In genomic region chr11:67417425-67417824, GRCh38 we compare ENCODE assay signal across 14 cellular contexts. TPM values are rescaled to one million over a fixed set of nuclear protein-coding genes. Genes with fewer than 3 reads are reported as not detected.
DNase-seq lines count a peak whose midpoint lies in the region; ATAC-seq and TF ChIP-seq lines count a peak whose summit lies in the region.
"Had no signal": no experiment of that assay in that cellular context is flagged by ENCODE, and none has a peak within 500 bp of the region (broad histone marks: within the 10 kb centered on the region; RNA-seq: fewer than 3 reads in every experiment).

No MANE protein-coding gene starts in this region.

- no peak for ATAC-seq in left ventricle myocardium superior
- no peak for ATAC-seq in activated CD8-positive, alpha-beta T cell treated with anti-CD3 and anti-CD28 coated beads for 36 hours
- no peak for ATAC-seq in lung (ENCODE audit: insufficient read depth, low FRiP score)
- ATAC-seq: activated naive CD4-positive, alpha-beta T cell treated with anti-CD3 and anti-CD28 coated beads, Interleukin-2, amount 50 U/mL, for 72 hours; HCT116 had no signal

- no peaks in the 10 kb centered on the region for H3K36me3 Mint-ChIP-seq in activated CD8-positive, alpha-beta T cell treated with anti-CD3 and anti-CD28 coated beads for 36 hours (ENCODE audit: low read depth)
- H3K36me3 Mint-ChIP-seq: activated naive CD4-positive, alpha-beta T cell treated with anti-CD3 and anti-CD28 coated beads, Interleukin-2, amount 50 U/mL, for 72 hours had no signal

- intact Hi-C loops in left ventricle myocardium inferior (cut with micrococcal nuclease) (no loop called here), left ventricle myocardium superior (cut with micrococcal nuclease) (no loop called here), tibial artery (cut with DNase I; ENCODE audit: low total_unique reads) (no loop called here)
- intact Hi-C loops in activated CD8-positive, alpha-beta T cell treated with anti-CD3 and anti-CD28 coated beads for 36 hours (cut with micrococcal nuclease) = no loop called here

- POLR2A ChIA-PET in activated CD8-positive, alpha-beta T cell treated with anti-CD3 and anti-CD28 coated beads for 36 hours (lab: Charles Lee) = interaction anchor here (0.7 to 10.0 kb wide), 10 partner anchors 9 to 167 kb away, joined by 3 to 178 read pairs (median 18); partner anchors contain the start of genes AIP, GSTP1, PPP1CA and PTPRCAP

- H3K4me1 Mint-ChIP-seq in activated CD8-positive, alpha-beta T cell treated with anti-CD3 and anti-CD28 coated beads for 36 hours (ENCODE audit: low read depth) = peaks cover 58% of the 10 kb centered on the region

- DNase-seq in left ventricle myocardium inferior = no peak
- DNase-seq in left ventricle myocardium superior = no peak
- no peak for DNase-seq in activated CD8-positive, alpha-beta T cell treated with anti-CD3 and anti-CD28 coated beads for 36 hours
- DNase-seq in lung (ENCODE audit: low spot score) = no peak
- DNase-seq in tibial artery = no peak
- no peak for DNase-seq in T-helper 9 cell
- no peak for DNase-seq in RPMI8226
- no peak for DNase-seq in activated gamma-delta T cell (lab: John Stamatoyannopoulos, UW)
- DNase-seq: ACHN, cerebellar nuclear complex, uterus, WERI-Rb-1 had no signal

- H3K27me3 ChIP-seq in left ventricle myocardium inferior (ENCODE audit: low read depth) = peaks cover 32% of the 10 kb centered on the region
- no peaks in the 10 kb centered on the region for H3K27me3 ChIP-seq in lung (ENCODE audit: control insufficient read depth, insufficient read depth)
- peaks cover 0 to 3% of the 10 kb centered on the region in 2 donors for H3K27me3 ChIP-seq in tibial artery
- H3K27me3 ChIP-seq: uterus had no signal

- 82 to 91% methylated on average over 10 to 12 of the region's 12 CpGs for WGBS in lung, 2 donors

- H3K9me3 ChIP-seq in left ventricle myocardium inferior (replicated peaks) = no peaks in the 10 kb centered on the region
- peaks cover 0 to 2% of the 10 kb centered on the region in 2 donors for H3K9me3 ChIP-seq in lung (ENCODE audit: control insufficient read depth in 2 of 2, insufficient read depth in 1 of 2, low read length in 1 of 2)
- H3K9me3 ChIP-seq in tibial artery = no peaks in the 10 kb centered on the region
- H3K9me3 ChIP-seq: uterus had no signal

- H3K4me3 ChIP-seq in left ventricle myocardium inferior (no peak overlapping the region), lung (no peak overlapping the region), tibial artery (no peak overlapping the region)
- H3K4me3 ChIP-seq: uterus had no signal

- H3K9me3 Mint-ChIP-seq in activated CD8-positive, alpha-beta T cell treated with anti-CD3 and anti-CD28 coated beads for 36 hours = no peaks in the 10 kb centered on the region
- H3K9me3 Mint-ChIP-seq: activated naive CD4-positive, alpha-beta T cell treated with anti-CD3 and anti-CD28 coated beads, Interleukin-2, amount 50 U/mL, for 72 hours had no signal

- peak overlapping the region; percentile 65 for H3K27ac Mint-ChIP-seq in activated CD8-positive, alpha-beta T cell treated with anti-CD3 and anti-CD28 coated beads for 36 hours

- CTCF ChIA-PET in activated CD8-positive, alpha-beta T cell treated with anti-CD3 and anti-CD28 coated beads for 36 hours (lab: Charles Lee) = interaction anchor here (0.8 to 2.0 kb wide), 6 partner anchors 12 to 74 kb away, joined by 3 to 6 read pairs (median 4); partner anchors contain the start of genes POLD4 and PPP1CA

- TF ChIP-seq CTCF in left ventricle myocardium inferior (IDR thresholded peaks at IDR 0.05; ENCODE audit: borderline replicate concordance) (no peak), lung (IDR thresholded peaks at IDR 0.05; ENCODE audit: control extremely low read depth, extremely low read depth) (no peak), tibial artery (IDR thresholded peaks at IDR 0.05) (no peak)
- no peak for TF ChIP-seq CTCF in activated CD8-positive, alpha-beta T cell treated with anti-CD3 and anti-CD28 coated beads for 36 hours (IDR thresholded peaks at IDR 0.05)

- peak overlapping the region; percentile 92 for H3K27ac ChIP-seq in left ventricle myocardium inferior (replicated peaks)
- H3K27ac ChIP-seq in lung (ENCODE audit: low read depth in 1 of 2, low read length in 1 of 2) = peak overlapping the region; percentile 26 to 36
- peak overlapping the region; percentile 93 to 95 for H3K27ac ChIP-seq in tibial artery
- H3K27ac ChIP-seq: uterus, WERI-Rb-1 had no signal

- peak overlapping the region; percentile 82 for H3K4me3 Mint-ChIP-seq in activated CD8-positive, alpha-beta T cell treated with anti-CD3 and anti-CD28 coated beads for 36 hours

- H3K36me3 ChIP-seq in left ventricle myocardium inferior (no peaks in the 10 kb centered on the region), lung (ENCODE audit: control insufficient read depth in 2 of 2, insufficient read depth in 2 of 2, low read length in 2 of 2) (no peaks in the 10 kb centered on the region), tibial artery (no peaks in the 10 kb centered on the region)
- H3K36me3 ChIP-seq: uterus, WERI-Rb-1 had no signal

- H3K4me1 ChIP-seq in left ventricle myocardium inferior (peaks cover 61% of the 10 kb centered on the region), lung (ENCODE audit: control insufficient read depth in 2 of 2, insufficient read depth in 2 of 2, low read length in 2 of 2) (peaks cover 0 to 22% of the 10 kb centered on the region in 2 donors), tibial artery (peaks cover 5 to 65% (median 54%) of the 10 kb centered on the region in 4 donors)

- no peaks in the 10 kb centered on the region for H3K27me3 Mint-ChIP-seq in activated CD8-positive, alpha-beta T cell treated with anti-CD3 and anti-CD28 coated beads for 36 hours

RNA-seq across cellular contexts. Expression of gene CARNS1, which starts 1.9 kb away (rescaled TPM):
- total RNA-seq in left ventricle myocardium inferior = 14.5 TPM
- 18.0 TPM for total RNA-seq in left ventricle myocardium superior
- 1 to 10 TPM; 6.2 to 6.9 TPM for total RNA-seq in activated CD8-positive, alpha-beta T cell treated with anti-CD3 and anti-CD28 coated beads for 36 hours
- 1 to 10 TPM; 1.2 to 1.7 TPM for total RNA-seq in lung
- 1 to 10 TPM in 1 of 2 donors, under 1 TPM in 1; 0.15 to 1.5 TPM for polyA plus RNA-seq in lung

RNA-seq across cellular contexts. Expression of gene RPS6KB2, which starts 10.9 kb away (rescaled TPM):
- total RNA-seq in left ventricle myocardium inferior = 21.3 TPM
- 25.1 TPM for total RNA-seq in left ventricle myocardium superior
- 10 to 100 TPM; 54.8 to 57.4 TPM for total RNA-seq in activated CD8-positive, alpha-beta T cell treated with anti-CD3 and anti-CD28 coated beads for 36 hours
- total RNA-seq in lung = 10 to 100 TPM; 26.3 to 56.8 TPM
- polyA plus RNA-seq in lung = 10 to 100 TPM; 55.7 to 69.5 TPM

RNA-seq across cellular contexts. Expression of gene TBC1D10C, which starts 13.5 kb away (rescaled TPM):
- 1.0 TPM for total RNA-seq in left ventricle myocardium inferior
- total RNA-seq in left ventricle myocardium superior = 0.87 TPM
- total RNA-seq in activated CD8-positive, alpha-beta T cell treated with anti-CD3 and anti-CD28 coated beads for 36 hours = 100 to 1,000 TPM; 138 to 144 TPM
- total RNA-seq in lung = 10 to 100 TPM in 1 of 2 donors, 1 to 10 TPM in 1; 3.2 to 21.3 TPM
- polyA plus RNA-seq in lung = 10 to 100 TPM; 15.8 to 19.7 TPM

RNA-seq across cellular contexts. Expression of gene PPP1CA, which starts 15.8 kb away (rescaled TPM):
- 86.0 TPM for total RNA-seq in left ventricle myocardium inferior
- total RNA-seq in left ventricle myocardium superior = 106 TPM
- total RNA-seq in activated CD8-positive, alpha-beta T cell treated with anti-CD3 and anti-CD28 coated beads for 36 hours = 100 to 1,000 TPM; 249 to 258 TPM
- total RNA-seq in lung = 100 to 1,000 TPM in 1 of 2 donors, 10 to 100 TPM in 1; 87.2 to 175 TPM
- polyA plus RNA-seq in lung = 100 to 1,000 TPM; 138 to 178 TPM

RNA-seq across cellular contexts. Expression of gene PTPRCAP, which starts 20.1 kb away (rescaled TPM):
- total RNA-seq in left ventricle myocardium inferior (0.60 TPM), left ventricle myocardium superior (2.0 TPM), lung (10 to 100 TPM in 1 of 2 donors, 1 to 10 TPM in 1; 8.8 to 13.7 TPM)
- total RNA-seq in activated CD8-positive, alpha-beta T cell treated with anti-CD3 and anti-CD28 coated beads for 36 hours = 100 to 1,000 TPM; 107 to 114 TPM
- 10 to 100 TPM; 10.8 to 19.0 TPM for polyA plus RNA-seq in lung

Comparison
In these comparisons a context has a peak if more than half of its experiments do, and no peak if none do; other contexts are left out.
1. H3K27ac ChIP-seq: peak in every context shown above with its lines; median percentile 94 in tibial artery; 92 in left ventricle myocardium inferior; 31 in lung.
2. RNA of gene TBC1D10C, which starts 13.5 kb away (total RNA-seq): 138 to 144 TPM in activated CD8-positive, alpha-beta T cell treated with anti-CD3 and anti-CD28 coated beads for 36 hours; 3.2 to 21.3 TPM in lung, 1.0 TPM in left ventricle myocardium inferior (single experiment) and 0.87 TPM in left ventricle myocardium superior (single experiment); every median in the first group is over 4 times any median in the second.